Comparison of ENCODE assay signal across 15 cellular contexts in the genomic region with DNA sequence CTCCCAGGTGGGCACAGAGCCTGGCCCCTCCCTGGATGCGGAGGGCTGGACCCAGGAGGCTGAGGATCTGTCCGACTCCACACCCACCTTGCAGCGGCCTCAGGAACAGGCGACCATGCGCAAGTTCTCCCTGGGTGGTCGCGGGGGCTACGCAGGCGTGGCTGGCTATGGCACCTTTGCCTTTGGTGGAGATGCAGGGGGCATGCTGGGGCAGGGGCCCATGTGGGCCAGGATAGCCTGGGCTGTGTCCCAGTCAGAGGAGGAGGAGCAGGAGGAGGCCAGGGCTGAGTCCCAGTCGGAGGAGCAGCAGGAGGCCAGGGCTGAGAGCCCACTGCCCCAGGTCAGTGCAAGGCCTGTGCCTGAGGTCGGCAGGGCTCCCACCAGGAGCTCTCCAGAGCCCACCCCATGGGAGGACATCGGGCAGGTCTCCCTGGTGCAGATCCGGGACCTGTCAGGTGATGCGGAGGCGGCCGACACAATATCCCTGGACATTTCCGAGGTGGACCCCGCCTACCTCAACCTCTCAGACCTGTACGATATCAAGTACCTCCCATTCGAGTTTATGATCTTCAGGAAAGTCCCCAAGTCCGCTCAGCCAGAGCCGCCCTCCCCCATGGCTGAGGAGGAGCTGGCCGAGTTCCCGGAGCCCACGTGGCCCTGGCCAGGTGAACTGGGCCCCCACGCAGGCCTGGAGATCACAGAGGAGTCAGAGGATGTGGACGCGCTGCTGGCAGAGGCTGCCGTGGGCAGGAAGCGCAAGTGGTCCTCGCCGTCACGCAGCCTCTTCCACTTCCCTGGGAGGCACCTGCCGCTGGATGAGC. TPM values are rescaled to one million over a fixed set of nuclear protein-coding genes. Genes with fewer than 3 reads are reported as not detected.
DNase-seq lines count a peak whose midpoint lies in the region; ATAC-seq, FAIRE-seq and TF ChIP-seq lines count a peak whose summit lies in the region.
"Had no signal": no experiment of that assay in that cellular context is flagged by ENCODE, and none has a peak within 500 bp of the region (broad histone marks: within the 10 kb centered on the region; RNA-seq: fewer than 3 reads in every experiment).

No MANE protein-coding gene starts in this region.

- no peak overlapping the region for H2AFZ ChIP-seq in HepG2 (ENCODE audit: low read length)

- no peaks in the 10 kb centered on the region for H3K9me3 ChIP-seq in HepG2 (ENCODE audit: low read length)
- H3K9me3 ChIP-seq in upper lobe of right lung, result no peaks in the 10 kb centered on the region
- H3K9me3 ChIP-seq: suprapubic skin had no signal

- TF ChIP-seq EP300 in HepG2 (IDR thresholded peaks at IDR 0.05; ENCODE audit: low read depth in 2 of 2, low read length in 2 of 2) (no peak), HepG2 (CRISPR knock-in tag; IDR thresholded peaks at IDR 0.05; ENCODE audit: borderline replicate concordance) (no peak)

- no TSS peak for BruUV-seq in HepG2 (replicated peaks; lab: Mats Ljungman, UMichigan)

- POLR2A ChIA-PET in HepG2 (lab: Yijun Ruan, JAX), result no interaction called here

- H3K4me1 ChIP-seq in HepG2 (ENCODE audit: insufficient read depth, low read length) (peaks cover 27% of the 10 kb centered on the region), upper lobe of right lung (no peaks in the 10 kb centered on the region)

- no peak for ATAC-seq in HepG2
- peak; percentile 7 for ATAC-seq in upper lobe of right lung
- ATAC-seq: natural killer cell treated with Interleukin-12 subunit alpha and Interleukin-12 subunit beta and Interleukin-15 and Interleukin-18, amount 100 ng/mL, for 72 hours had no signal

- no peak for TF ChIP-seq RAD21 in HepG2 (CRISPR knock-in tag; IDR thresholded peaks at IDR 0.05)

- 0% methylated on average over 1 of the region's 34 CpGs for WGBS in HepG2 (ENCODE audit: low lambda C conversion rate)

- H3K9ac ChIP-seq in HepG2 (ENCODE audit: insufficient read depth, low read depth, low read length), result no peak overlapping the region

- peak overlapping the region; percentile 20; the same call in 1 of the 2 replicates for H3K4me2 ChIP-seq in HepG2 (ENCODE audit: low read depth, low read length)

- CTCF ChIA-PET in HepG2 (lab: Yijun Ruan, JAX; ENCODE audit: low intra/inter-chr PET ratio, low total read pairs), result no interaction called here

- no peaks in the 10 kb centered on the region for H4K20me1 ChIP-seq in HepG2 (ENCODE audit: insufficient read depth, low read length)

- intact Hi-C loops in HepG2 (cut with micrococcal nuclease; ENCODE audit: unreplicated experiment) (no loop called here), upper lobe of right lung (cut with DNase I) (no loop called here)

- TF ChIP-seq CTCF in HepG2 (CRISPR knock-in tag; IDR thresholded peaks at IDR 0.05) (no peak), upper lobe of right lung (IDR thresholded peaks at IDR 0.05) (no peak)

- no peak overlapping the region for H3K27ac ChIP-seq in HepG2 (ENCODE audit: extremely low read length, insufficient read depth, low read length)
- no peak overlapping the region for H3K27ac ChIP-seq in upper lobe of right lung
- H3K27ac ChIP-seq: 22Rv1, suprapubic skin had no signal

- in situ Hi-C loops in HepG2 (cut with HindIII; ENCODE audit: extremely low pct_ligation_motif_present, low pct_unique_long_range_greater_than_20kb), result no loop called here

- DNase-seq in NCI-H1105 treated with DMSO at 0.1 percent for 48 hours (lab: John Stamatoyannopoulos, UW), result peak; percentile 23
- no peak for DNase-seq in NCI-H1105 (lab: John Stamatoyannopoulos, UW)
- peak; percentile 15 for DNase-seq in cortex of kidney (lab: John Stamatoyannopoulos, UW)
- no peak for DNase-seq in HepG2 (ENCODE audit: low spot score)
- peak; percentile 70 for DNase-seq in upper lobe of right lung
- DNase-seq in iPS-NIHi7 (ENCODE audit: extremely low spot score), result no peak
- no peak for DNase-seq in stimulated activated CD4-positive, alpha-beta T cell treated with anti-CD3 and anti-CD28 coated beads, Interleukin-15, amount 100 ng/mL, for 24 hours
- DNase-seq in NOMO-1 treated with dmso at 0.1 percent for 144 hours (lab: John Stamatoyannopoulos, UW; ENCODE audit: unreplicated experiment), result no peak
- DNase-seq: activated CD4-positive, alpha-beta T cell treated with anti-CD3 and anti-CD28 coated beads for 1 hour; activated T-cell treated with anti-CD3 and anti-CD28 coated beads, Interleukin-2, amount 50 U/mL, for 1 hour; islet precursor cell; NCI-H2081 had no signal

- no peak for FAIRE-seq in HepG2 (lab: Jason Lieb, UNC)

- H3K79me2 ChIP-seq in HepG2 (ENCODE audit: insufficient read depth, low read length), result no peaks in the 10 kb centered on the region

- H3K36me3 ChIP-seq in HepG2 (replicated peaks in 1 of 2; ENCODE audit: control insufficient read depth in 1 of 2, insufficient read depth in 2 of 2, low read length in 2 of 2) (no peaks in the 10 kb centered on the region), upper lobe of right lung (no peaks in the 10 kb centered on the region)
- H3K36me3 ChIP-seq: suprapubic skin had no signal

- no peak for TF ChIP-seq POLR2A in HepG2 (IDR thresholded peaks at IDR 0.05; ENCODE audit: insufficient read depth in 1 of 2, low read depth in 2 of 2, low read length in 2 of 2)

- H3K27me3 ChIP-seq in HepG2 (ENCODE audit: control insufficient read depth in 1 of 2, insufficient read depth in 2 of 2, low read length in 2 of 2), result peaks cover 0 to 18% of the 10 kb centered on the region in 2 experiments; a peak in 4 of 5 replicates
- no peaks in the 10 kb centered on the region for H3K27me3 ChIP-seq in upper lobe of right lung
- H3K27me3 ChIP-seq: suprapubic skin had no signal

- no peak overlapping the region for H3K4me3 ChIP-seq in HepG2 (replicated peaks in 1 of 3; ENCODE audit: insufficient read depth in 1 of 3, low read depth in 2 of 3, low read length in 3 of 3)
- no peak overlapping the region for H3K4me3 ChIP-seq in upper lobe of right lung
- H3K4me3 ChIP-seq: suprapubic skin had no signal

RNA-seq across cellular contexts. Expression of gene TRIM11, which starts 34.2 kb away (rescaled TPM):
- 9.7 and 16.1 TPM in 2 replicates for total RNA-seq in HepG2 (2016; rRNA removed; fragmentation: Illumina TruSeq; extraction: Trizol)
- total RNA-seq in HepG2 (2016; cell fraction: cytosol; rRNA removed; fragmentation: Illumina TruSeq; extraction: Trizol; ENCODE audit: low read depth), result 8.8 and 9.6 TPM in 2 replicates
- 10.0 and 15.4 TPM in 2 replicates for total RNA-seq in HepG2 (2016; cell fraction: insoluble cytoplasmic fraction; rRNA removed; fragmentation: Illumina TruSeq; extraction: Trizol)
- total RNA-seq in HepG2 (2016; cell fraction: membrane; rRNA removed; fragmentation: Illumina TruSeq; extraction: Trizol), result 12.1 and 13.4 TPM in 2 replicates
- total RNA-seq in HepG2 (2016; cell fraction: nucleus; rRNA removed; fragmentation: Illumina TruSeq; extraction: Trizol), result 16.6 and 19.2 TPM in 2 replicates
- polyA plus RNA-seq in HepG2 (2011; rRNA removed), result 6.3 and 8.8 TPM in 2 replicates
- 4.7 and 6.1 TPM in 2 replicates for polyA plus RNA-seq in HepG2 (2011; cell fraction: cytosol; rRNA removed)
- 33.2 and 33.5 TPM in 2 replicates for polyA plus RNA-seq in HepG2 (2011; cell fraction: nucleus; rRNA removed)
- 7.8 and 13.4 TPM in 2 replicates for polyA plus RNA-seq in HepG2 (2012)
- 1.3 and 1.5 TPM in 2 replicates for polyA plus RNA-seq in HepG2 (2016; cell fraction: cytosol; fragmentation: Illumina TruSeq; extraction: Trizol; ENCODE audit: low read depth)
- 9.6 and 11.4 TPM in 2 replicates for polyA plus RNA-seq in HepG2 (2016; cell fraction: insoluble cytoplasmic fraction; fragmentation: Illumina TruSeq; extraction: Trizol; ENCODE audit: low read depth)
- 2.2 and 2.7 TPM in 2 replicates for polyA plus RNA-seq in HepG2 (2016; cell fraction: membrane; fragmentation: Illumina TruSeq; extraction: Trizol; ENCODE audit: low read depth)
- polyA plus RNA-seq in HepG2 (2016; cell fraction: nucleus; fragmentation: Illumina TruSeq; extraction: Trizol; ENCODE audit: insufficient read depth, low read depth), result 33.8 and 38.7 TPM in 2 replicates
- polyA minus RNA-seq in HepG2 (2011; rRNA and poly(A)+ RNA removed; ENCODE audit: low replicate concordance), result 19.6 and 39.2 TPM in 2 replicates
- 6.6 and 7.0 TPM in 2 replicates for polyA minus RNA-seq in HepG2 (2011; cell fraction: cytosol; rRNA and poly(A)+ RNA removed)
- polyA minus RNA-seq in HepG2 (2011; cell fraction: nucleus; rRNA and poly(A)+ RNA removed), result 17.0 and 20.8 TPM in 2 replicates
- total RNA-seq in upper lobe of right lung, result 22.8 TPM

RNA-seq across cellular contexts. Expression of gene TRIM17, which starts 44.3 kb away (rescaled TPM):
- total RNA-seq in HepG2 (2016; rRNA removed; fragmentation: Illumina TruSeq; extraction: Trizol) (0.64 TPM in 1 of 2 replicates, not detected in the other), upper lobe of right lung (2.6 TPM)
- total RNA-seq in HepG2 (2016; cell fraction: cytosol; rRNA removed; fragmentation: Illumina TruSeq; extraction: Trizol; ENCODE audit: low read depth), result not detected in 2 replicates
- 0.10 and 0.45 TPM in 2 replicates for total RNA-seq in HepG2 (2016; cell fraction: insoluble cytoplasmic fraction; rRNA removed; fragmentation: Illumina TruSeq; extraction: Trizol)
- not detected in 2 replicates for total RNA-seq in HepG2 (2016; cell fraction: membrane; rRNA removed; fragmentation: Illumina TruSeq; extraction: Trizol)
- 0.72 and 0.81 TPM in 2 replicates for total RNA-seq in HepG2 (2016; cell fraction: nucleus; rRNA removed; fragmentation: Illumina TruSeq; extraction: Trizol)
- 0.22 and 0.32 TPM in 2 replicates for polyA plus RNA-seq in HepG2 (2011; rRNA removed)
- 0.10 and 0.11 TPM in 2 replicates for polyA plus RNA-seq in HepG2 (2011; cell fraction: cytosol; rRNA removed)
- polyA plus RNA-seq in HepG2 (2011; cell fraction: nucleus; rRNA removed), result 1.6 and 1.9 TPM in 2 replicates
- 0.24 and 0.27 TPM in 2 replicates for polyA plus RNA-seq in HepG2 (2012)
- polyA plus RNA-seq in HepG2 (2016; cell fraction: cytosol; fragmentation: Illumina TruSeq; extraction: Trizol; ENCODE audit: low read depth), result not detected in 2 replicates
- polyA plus RNA-seq in HepG2 (2016; cell fraction: insoluble cytoplasmic fraction; fragmentation: Illumina TruSeq; extraction: Trizol; ENCODE audit: low read depth), result 0.14 and 0.22 TPM in 2 replicates
- polyA plus RNA-seq in HepG2 (2016; cell fraction: membrane; fragmentation: Illumina TruSeq; extraction: Trizol; ENCODE audit: low read depth), result not detected in 2 replicates
- polyA plus RNA-seq in HepG2 (2016; cell fraction: nucleus; fragmentation: Illumina TruSeq; extraction: Trizol; ENCODE audit: insufficient read depth, low read depth), result 1.2 and 1.4 TPM in 2 replicates
- polyA minus RNA-seq in HepG2 (2011; rRNA and poly(A)+ RNA removed; ENCODE audit: low replicate concordance), result 0.58 TPM in 1 of 2 replicates, not detected in the other
- not detected in 2 replicates for polyA minus RNA-seq in HepG2 (2011; cell fraction: cytosol; rRNA and poly(A)+ RNA removed)
- polyA minus RNA-seq in HepG2 (2011; cell fraction: nucleus; rRNA and poly(A)+ RNA removed), result 0.64 and 0.75 TPM in 2 replicates

Comparison
In these comparisons a context has a peak if more than half of its experiments do, and no peak if none do; other contexts are left out.
1. DNase-seq: peak in NCI-H1105 treated with DMSO at 0.1 percent for 48 hours (single experiment), cortex of kidney (single experiment) and upper lobe of right lung (single experiment); none in NCI-H1105 (single experiment), HepG2 (single experiment), iPS-NIHi7 (single experiment), stimulated activated CD4-positive, alpha-beta T cell treated with anti-CD3 and anti-CD28 coated beads, Interleukin-15, amount 100 ng/mL, for 24 hours (single experiment) and NOMO-1 treated with dmso at 0.1 percent for 144 hours (single experiment).